In genomic region chr10:110876000-110876399, GRCh38 we compare ENCODE assay signal across 18 cellular contexts. TPM values are rescaled to one million over a fixed set of nuclear protein-coding genes. Genes with fewer than 3 reads are reported as not detected.
DNase-seq lines count a peak whose midpoint lies in the region; ATAC-seq and TF ChIP-seq lines count a peak whose summit lies in the region.
"Had no signal": no experiment of that assay in that cellular context is flagged by ENCODE, and none has a peak within 500 bp of the region (broad histone marks: within the 10 kb centered on the region; RNA-seq: fewer than 3 reads in every experiment).

No MANE protein-coding gene starts in this region.

- H3K4me1 Mint-ChIP-seq in activated naive CD4-positive, alpha-beta T cell treated with anti-CD3 and anti-CD28 coated beads for 36 hours (ENCODE audit: low read depth), result peaks cover 55% of the 10 kb centered on the region
- H3K4me1 Mint-ChIP-seq in immature natural killer cell, result peaks cover 42 to 92% of the 10 kb centered on the region in 2 donors

- H3K36me3 Mint-ChIP-seq in activated naive CD4-positive, alpha-beta T cell treated with anti-CD3 and anti-CD28 coated beads for 36 hours (ENCODE audit: low read depth), result peaks cover 7% of the 10 kb centered on the region
- peaks cover 0 to 9% (median 6%) of the 10 kb centered on the region in 3 donors for H3K36me3 Mint-ChIP-seq in immature natural killer cell

- peaks cover 54% of the 10 kb centered on the region for H3K4me1 ChIP-seq in suprapubic skin

- H3K9me3 ChIP-seq in suprapubic skin, result no peaks in the 10 kb centered on the region
- H3K9me3 ChIP-seq: colonic mucosa had no signal

- H3K27ac ChIP-seq in VCaP (peak overlapping the region; percentile 96; the same call in 1 of the 2 replicates), suprapubic skin (no peak overlapping the region), brain microvascular endothelial cell (no peak overlapping the region)
- H3K27ac ChIP-seq: colonic mucosa had no signal

- CTCF ChIA-PET in activated naive CD4-positive, alpha-beta T cell treated with anti-CD3 and anti-CD28 coated beads for 36 hours (lab: Charles Lee), result interaction anchor here (0.7 to 5.5 kb wide), 4 partner anchors 8 to 99 kb away, joined by 3 to 19 read pairs (median 6); no protein-coding TSS in a partner anchor

- H3K36me3 ChIP-seq in suprapubic skin (peaks cover 25% of the 10 kb centered on the region), brain microvascular endothelial cell (replicated peaks) (no peaks in the 10 kb centered on the region)

- H3K27ac Mint-ChIP-seq in activated naive CD4-positive, alpha-beta T cell treated with anti-CD3 and anti-CD28 coated beads for 36 hours, result peak overlapping the region; percentile 37
- H3K27ac Mint-ChIP-seq in immature natural killer cell, result peak overlapping the region in 4 of 6 donors; percentile 12 to 53 (median 29)

- intact Hi-C loops in activated naive CD4-positive, alpha-beta T cell treated with anti-CD3 and anti-CD28 coated beads for 36 hours (cut with micrococcal nuclease), result loop anchor here (1.0 to 10.0 kb wide), 2 partner anchors 376 to 801 kb away; no protein-coding TSS in a partner anchor

- in situ Hi-C loops in brain microvascular endothelial cell (cut with HindIII; ENCODE audit: low pct_ligation_motif_present, low sequenced_read_pairs), result no loop called here

- ATAC-seq in HG03135 (IDR thresholded peaks at IDR 0.05; ENCODE audit: unreplicated experiment) (no peak), HG03460 (IDR thresholded peaks at IDR 0.05; ENCODE audit: unreplicated experiment) (no peak)

- TF ChIP-seq CTCF in VCaP (conservative IDR thresholded peaks at IDR 0.05) (no peak), suprapubic skin (IDR thresholded peaks at IDR 0.05) (no peak), brain microvascular endothelial cell (IDR thresholded peaks at IDR 0.05; ENCODE audit: low read depth, low read length, missing control alignments) (no peak)

- WGBS in suprapubic skin, result 66% methylated on average over 2 of the region's 2 CpGs

- H3K4me3 ChIP-seq in suprapubic skin, result peak overlapping the region; percentile 87
- H3K4me3 ChIP-seq in brain microvascular endothelial cell (ENCODE audit: low read depth, low read length), result no peak overlapping the region
- H3K4me3 ChIP-seq: colonic mucosa had no signal

- no peak for TF ChIP-seq POLR2A in suprapubic skin (IDR thresholded peaks at IDR 0.05)

- TF ChIP-seq EP300 in suprapubic skin (IDR thresholded peaks at IDR 0.05), result no peak

- no peak for DNase-seq in activated naive CD4-positive, alpha-beta T cell treated with anti-CD3 and anti-CD28 coated beads for 36 hours
- no peak for DNase-seq in activated naive CD4-positive, alpha-beta T cell (lab: John Stamatoyannopoulos, UW)
- no peak for DNase-seq in immature natural killer cell
- no peak for DNase-seq in suprapubic skin (ENCODE audit: low spot score in 2 of 2)
- no peak for DNase-seq in brain microvascular endothelial cell
- DNase-seq: activated CD4-positive, CD25-positive, alpha-beta regulatory T cell; activated gamma-delta T cell; colonic mucosa; mesenchymal stem cell; MV-4-11; NCI-H2029; NCI-H510A; SHP77; T-helper 2 cell had no signal

- H3K27me3 ChIP-seq in suprapubic skin (no peaks in the 10 kb centered on the region), brain microvascular endothelial cell (replicated peaks) (no peaks in the 10 kb centered on the region)
- H3K27me3 ChIP-seq: colonic mucosa had no signal

- no peaks in the 10 kb centered on the region for H3K9me3 Mint-ChIP-seq in activated naive CD4-positive, alpha-beta T cell treated with anti-CD3 and anti-CD28 coated beads for 36 hours
- H3K9me3 Mint-ChIP-seq in immature natural killer cell, result no peaks in the 10 kb centered on the region
- H3K9me3 Mint-ChIP-seq: neural crest cell had no signal

- no peaks in the 10 kb centered on the region for H3K27me3 Mint-ChIP-seq in activated naive CD4-positive, alpha-beta T cell treated with anti-CD3 and anti-CD28 coated beads for 36 hours (ENCODE audit: low read depth)
- H3K27me3 Mint-ChIP-seq in immature natural killer cell (ENCODE audit: low read depth in 3 of 3), result peaks cover 12 to 19% (median 15%) of the 10 kb centered on the region in 3 donors

- H3K4me3 Mint-ChIP-seq in activated naive CD4-positive, alpha-beta T cell treated with anti-CD3 and anti-CD28 coated beads for 36 hours, result no peak overlapping the region
- peak overlapping the region in 1 of 5 donors; percentile 15 for H3K4me3 Mint-ChIP-seq in immature natural killer cell
- H3K4me3 Mint-ChIP-seq: neural crest cell had no signal

RNA-seq across cellular contexts. Expression of gene PDCD4, which starts 4.3 kb away (rescaled TPM):
- 100 to 1,000 TPM; 143 to 146 TPM for total RNA-seq in activated naive CD4-positive, alpha-beta T cell treated with anti-CD3 and anti-CD28 coated beads for 36 hours
- polyA plus RNA-seq in immature natural killer cell, result 100 to 1,000 TPM; 212 to 318 (median 231) TPM
- total RNA-seq in suprapubic skin, result 100 to 1,000 TPM; 243 to 594 (median 293) TPM

RNA-seq across cellular contexts. Expression of gene BBIP1, which starts 43.0 kb away (rescaled TPM):
- total RNA-seq in activated naive CD4-positive, alpha-beta T cell treated with anti-CD3 and anti-CD28 coated beads for 36 hours, result 10 to 100 TPM; 37.2 to 42.6 TPM
- 10 to 100 TPM; 17.0 to 26.8 (median 18.3) TPM for polyA plus RNA-seq in immature natural killer cell
- total RNA-seq in suprapubic skin, result 10 to 100 TPM in 2 of 4 donors, 1 to 10 TPM in 2; 6.5 to 14.0 (median 10.3) TPM

RNA-seq across cellular contexts. Expression of gene SHOC2, which starts 43.4 kb away (rescaled TPM):
- 10 to 100 TPM; 24.9 to 27.2 TPM for total RNA-seq in activated naive CD4-positive, alpha-beta T cell treated with anti-CD3 and anti-CD28 coated beads for 36 hours
- polyA plus RNA-seq in immature natural killer cell, result 10 to 100 TPM; 52.6 to 68.8 (median 52.8) TPM
- 10 to 100 TPM; 33.8 to 80.8 (median 40.8) TPM for total RNA-seq in suprapubic skin
